ENCODE assay signal across 8 cellular contexts in the genomic region with DNA sequence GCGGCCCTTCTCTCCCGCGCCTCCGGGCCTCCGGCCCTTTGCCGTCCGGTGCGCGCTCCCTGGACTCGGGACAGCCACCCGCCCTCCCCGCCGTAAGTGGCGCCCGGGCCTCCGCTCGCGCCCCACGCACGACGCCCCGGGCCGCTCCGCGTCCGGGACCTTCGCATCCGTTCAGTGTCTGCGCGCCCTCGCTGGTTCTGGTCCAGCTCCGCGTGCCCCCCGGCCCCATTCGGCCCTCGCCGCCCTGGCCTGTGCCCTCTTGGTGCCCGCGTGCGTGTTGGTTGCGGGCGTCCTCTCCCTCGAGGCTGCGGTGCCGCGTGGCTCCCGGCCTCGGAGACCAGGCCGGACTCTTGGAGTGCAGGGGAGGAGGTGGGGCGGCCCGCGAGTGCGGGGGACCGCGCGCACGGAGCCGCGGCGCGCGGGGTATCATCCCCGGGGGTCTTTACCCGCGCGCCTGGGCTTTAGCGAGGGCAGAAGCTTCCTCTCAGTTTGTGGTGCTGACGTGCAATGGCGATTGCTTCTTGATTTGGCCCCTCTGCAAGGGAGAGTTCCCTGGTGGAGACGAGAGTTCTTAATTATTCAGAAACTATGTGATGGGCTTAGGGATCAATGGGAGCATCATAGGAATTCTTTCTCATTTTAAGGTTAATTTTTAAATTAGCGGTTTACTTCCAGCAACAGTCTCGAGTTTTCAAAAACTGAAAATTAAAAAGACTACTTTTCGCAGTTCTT. TPM values are rescaled to one million over a fixed set of nuclear protein-coding genes. Genes with fewer than 3 reads are reported as not detected.
DNase-seq lines count a peak whose midpoint lies in the region; ATAC-seq and TF ChIP-seq lines count a peak whose summit lies in the region.

No MANE protein-coding gene starts in this region.

- POLR2A ChIA-PET in activated CD4-positive, alpha-beta T cell treated with anti-CD3 and anti-CD28 coated beads for 36 hours (lab: Charles Lee): interaction anchor here (0.6 kb wide), 1 partner anchor 13 kb away, joined by 3 read pairs; no protein-coding TSS in a partner anchor
- POLR2A ChIA-PET in PC-3 (lab: Charles Lee; ENCODE audit: unreplicated experiment): no interaction called here

- H3K79me2 ChIP-seq in PC-3 (ENCODE audit: low read length): no peaks in the 10 kb centered on the region

- intact Hi-C loops in activated CD4-positive, alpha-beta T cell treated with anti-CD3 and anti-CD28 coated beads for 36 hours (cut with DNase I, micrococcal nuclease): no loop called here
- intact Hi-C loops in PC-3 (cut with micrococcal nuclease): no loop called here

- H3K27me3 Mint-ChIP-seq in activated CD4-positive, alpha-beta T cell treated with anti-CD3 and anti-CD28 coated beads for 36 hours: peaks cover 38% of the 10 kb centered on the region
- H3K27me3 Mint-ChIP-seq in natural killer cell treated with Interleukin-12 subunit alpha and Interleukin-12 subunit beta and Interleukin-15 and Interleukin-18, amount 100 ng/mL, for 72 hours: peaks cover 38 to 44% of the 10 kb centered on the region in 2 donors

- peaks cover 10% of the 10 kb centered on the region for H3K4me1 Mint-ChIP-seq in activated CD4-positive, alpha-beta T cell treated with anti-CD3 and anti-CD28 coated beads for 36 hours
- no peaks in the 10 kb centered on the region for H3K4me1 Mint-ChIP-seq in natural killer cell treated with Interleukin-12 subunit alpha and Interleukin-12 subunit beta and Interleukin-15 and Interleukin-18, amount 100 ng/mL, for 72 hours (ENCODE audit: low read depth in 2 of 2)

- peak overlapping the region; percentile 73 for H2AFZ ChIP-seq in PC-3 (ENCODE audit: low read length)

- no peaks in the 10 kb centered on the region for H3F3A ChIP-seq in PC-3 (ENCODE audit: low read length, unreplicated experiment)

- peak overlapping the region; percentile 50 for H3K4me3 Mint-ChIP-seq in activated CD4-positive, alpha-beta T cell treated with anti-CD3 and anti-CD28 coated beads for 36 hours
- peak overlapping the region; percentile 12 for H3K4me3 Mint-ChIP-seq in natural killer cell treated with Interleukin-12 subunit alpha and Interleukin-12 subunit beta and Interleukin-15 and Interleukin-18, amount 100 ng/mL, for 72 hours

- no peak for TF ChIP-seq CTCF in PC-3 (conservative IDR thresholded peaks at IDR 0.05; ENCODE audit: low read depth, low read length)

- peak overlapping the region; percentile 69 for H3K4me3 ChIP-seq in PC-3 (ENCODE audit: low read length)
- peak overlapping the region; percentile 60 to 66 for H3K4me3 ChIP-seq in esophagus (ENCODE audit: low read depth in 1 of 2, low read length in 2 of 2)

- H3K4me1 ChIP-seq in PC-3 (ENCODE audit: insufficient read depth, low read length): no peaks in the 10 kb centered on the region
- H3K4me1 ChIP-seq in esophagus (ENCODE audit: control insufficient read depth in 2 of 2, insufficient read depth in 2 of 2, low read length in 1 of 2): peaks cover 0 to 2% of the 10 kb centered on the region in 2 donors

- no peak overlapping the region for H3K27ac Mint-ChIP-seq in activated CD4-positive, alpha-beta T cell treated with anti-CD3 and anti-CD28 coated beads for 36 hours
- H3K27ac Mint-ChIP-seq in natural killer cell treated with Interleukin-12 subunit alpha and Interleukin-12 subunit beta and Interleukin-15 and Interleukin-18, amount 100 ng/mL, for 72 hours: no peak overlapping the region

- H3K36me3 ChIP-seq in PC-3 (ENCODE audit: low read depth, low read length) (no peaks in the 10 kb centered on the region), esophagus (ENCODE audit: control insufficient read depth in 2 of 2, insufficient read depth in 2 of 2, low read length in 1 of 2) (no peaks in the 10 kb centered on the region)

- 3% methylated on average over 65 to 73 of the region's 73 CpGs for WGBS in esophagus, 2 donors

- no TSS peak for BruUV-seq in PC-3 (replicated peaks; lab: Mats Ljungman, UMichigan)

- peak overlapping the region; percentile 35; the same call in 1 of the 2 replicates for H3K9ac ChIP-seq in PC-3 (ENCODE audit: low read length)

- H3K27ac ChIP-seq in PC-3 (ENCODE audit: low read length) (no peak overlapping the region), esophagus (ENCODE audit: low read depth in 2 of 2, low read length in 1 of 2) (peak overlapping the region in 1 of 2 donors; percentile 41)

- no peaks in the 10 kb centered on the region for H3K9me2 ChIP-seq in PC-3 (replicated peaks; ENCODE audit: low read length)

- H3K9me3 ChIP-seq in PC-3 (ENCODE audit: low read length): no peaks in the 10 kb centered on the region
- H3K9me3 ChIP-seq in esophagus (ENCODE audit: control insufficient read depth in 2 of 2, insufficient read depth in 1 of 2, low read depth in 1 of 2, low read length in 1 of 2): no peaks in the 10 kb centered on the region

- CTCF ChIA-PET in activated CD4-positive, alpha-beta T cell treated with anti-CD3 and anti-CD28 coated beads for 36 hours (lab: Charles Lee): interaction anchor here (0.8 kb wide), 1 partner anchor 140 kb away, joined by 3 read pairs; no protein-coding TSS in a partner anchor
- CTCF ChIA-PET in PC-3 (lab: Charles Lee): no interaction called here

- no peak for ATAC-seq in activated CD4-positive, alpha-beta T cell treated with anti-CD3 and anti-CD28 coated beads for 36 hours
- peak; percentile 3; the same call in 1 of the 2 replicates for ATAC-seq in PC-3
- peak in 1 of 2 donors; percentile 17 for ATAC-seq in natural killer cell treated with Interleukin-12 subunit alpha and Interleukin-12 subunit beta and Interleukin-15 and Interleukin-18, amount 100 ng/mL, for 72 hours

- no peaks in the 10 kb centered on the region for H3K9me3 Mint-ChIP-seq in activated CD4-positive, alpha-beta T cell treated with anti-CD3 and anti-CD28 coated beads for 36 hours (ENCODE audit: low read depth)
- H3K9me3 Mint-ChIP-seq in natural killer cell treated with Interleukin-12 subunit alpha and Interleukin-12 subunit beta and Interleukin-15 and Interleukin-18, amount 100 ng/mL, for 72 hours: no peaks in the 10 kb centered on the region

- H4K20me1 ChIP-seq in PC-3 (ENCODE audit: low read length): no peaks in the 10 kb centered on the region; the same call in 1 of the 2 replicates

- H3K4me2 ChIP-seq in PC-3 (ENCODE audit: low read length): peak overlapping the region; percentile 84

- no peak for DNase-seq in activated CD4-positive, alpha-beta T cell treated with anti-CD3 and anti-CD28 coated beads for 36 hours
- DNase-seq in activated CD4-positive, alpha-beta T cell treated with anti-CD3 and anti-CD28 coated beads for 1 hour: no peak
- no peak for DNase-seq in PC-3
- DNase-seq in natural killer cell treated with Interleukin-12 subunit alpha and Interleukin-12 subunit beta and Interleukin-15 and Interleukin-18, amount 100 ng/mL, for 72 hours (ENCODE audit: low spot score): no peak
- DNase-seq in GF-D8 (lab: John Stamatoyannopoulos, UW): no peak
- no peak for DNase-seq in DMS153 treated with DMSO at 0.1 percent for 48 hours (lab: John Stamatoyannopoulos, UW; ENCODE audit: unreplicated experiment)
- no peak for DNase-seq in activated CD4-positive, CD25-positive, alpha-beta regulatory T cell treated with anti-CD3 and anti-CD28 coated beads, Interleukin-2, amount 50 U/mL, for 72 hours

- H3K27me3 ChIP-seq in PC-3 (ENCODE audit: low read length) (peaks cover 41% of the 10 kb centered on the region), esophagus (ENCODE audit: control insufficient read depth in 1 of 2, insufficient read depth in 2 of 2, low read length in 2 of 2) (no peaks in the 10 kb centered on the region)

- no peaks in the 10 kb centered on the region for H3K36me3 Mint-ChIP-seq in activated CD4-positive, alpha-beta T cell treated with anti-CD3 and anti-CD28 coated beads for 36 hours (ENCODE audit: low read depth)
- H3K36me3 Mint-ChIP-seq in natural killer cell treated with Interleukin-12 subunit alpha and Interleukin-12 subunit beta and Interleukin-15 and Interleukin-18, amount 100 ng/mL, for 72 hours: no peaks in the 10 kb centered on the region

RNA-seq across cellular contexts. Expression of a gene that starts 0.8 kb away (rescaled TPM):
- total RNA-seq in activated CD4-positive, alpha-beta T cell treated with anti-CD3 and anti-CD28 coated beads for 36 hours: under 1 TPM; 0.37 to 0.44 TPM
- 2.0 and 2.6 TPM in 2 replicates for total RNA-seq in PC-3 (2014; rRNA removed)
- polyA plus RNA-seq in esophagus: 1 to 10 TPM; 1.4 to 1.5 TPM
- total RNA-seq in natural killer cell treated with Interleukin-12 subunit alpha and Interleukin-12 subunit beta and Interleukin-15 and Interleukin-18, amount 100 ng/mL, for 72 hours: not detected
